Comparison of ENCODE assay signal across 10 cellular contexts in genomic region chr3:5022966-5023776, GRCh38. TPM values are rescaled to one million over a fixed set of nuclear protein-coding genes. Genes with fewer than 3 reads are reported as not detected.
DNase-seq lines count a peak whose midpoint lies in the region; ATAC-seq and TF ChIP-seq lines count a peak whose summit lies in the region.
"Had no signal": no experiment of that assay in that cellular context is flagged by ENCODE, and none has a peak within 500 bp of the region (broad histone marks: within the 10 kb centered on the region; RNA-seq: fewer than 3 reads in every experiment).

No MANE protein-coding gene starts in this region.

- ATAC-seq in HG03095 (IDR thresholded peaks at IDR 0.05; ENCODE audit: unreplicated experiment) (no peak), GM19395 (IDR thresholded peaks at IDR 0.05; ENCODE audit: unreplicated experiment) (no peak), GM21367 (IDR thresholded peaks at IDR 0.05; ENCODE audit: unreplicated experiment) (no peak)

- H3K9ac ChIP-seq in HUES48 (ENCODE audit: low read depth, low read length): no peak overlapping the region

- H3K36me3 ChIP-seq in HUES48 (ENCODE audit: control insufficient read depth, insufficient read depth, low read length): no peaks in the 10 kb centered on the region
- H3K36me3 ChIP-seq: upper lobe of left lung had no signal

- H3K27me3 ChIP-seq in HUES48 (ENCODE audit: control insufficient read depth, insufficient read depth, low read length): no peaks in the 10 kb centered on the region
- H3K27me3 ChIP-seq: dorsolateral prefrontal cortex, upper lobe of left lung had no signal

- DNase-seq in AG09319 (ENCODE audit: extremely low read depth, low read depth): peak; percentile 82
- peak; percentile 26 for DNase-seq in cerebellum (ENCODE audit: low spot score)
- peak; percentile 89 for DNase-seq in myocyte (ENCODE audit: low read depth)
- no peak for DNase-seq in NCI-H187 treated with DMSO at 0.1 percent for 48 hours (lab: John Stamatoyannopoulos, UW)
- DNase-seq: upper lobe of left lung had no signal

- H3K9me3 ChIP-seq in HUES48 (ENCODE audit: control insufficient read depth, insufficient read depth, low read length): no peaks in the 10 kb centered on the region
- H3K9me3 ChIP-seq: upper lobe of left lung had no signal

- H3K4me1 ChIP-seq in HUES48 (ENCODE audit: control insufficient read depth, insufficient read depth, low read length): peaks cover 6% of the 10 kb centered on the region; the same call in 1 of the 2 replicates

- H3K27ac ChIP-seq in HUES48 (ENCODE audit: low read depth, low read length): peak overlapping the region; percentile 94

- H3K4me3 ChIP-seq in HUES48 (ENCODE audit: low read depth, low read length): no peak overlapping the region
- H3K4me3 ChIP-seq: dorsolateral prefrontal cortex, upper lobe of left lung had no signal

- no peak for TF ChIP-seq CTCF in AG09319 (IDR thresholded peaks at IDR 0.05; ENCODE audit: low read depth, low read length)

RNA-seq across cellular contexts. Expression of gene BHLHE40, which starts 43.9 kb away (rescaled TPM):
- total RNA-seq in cerebellum: 6.5 TPM
- 36.5 and 80.1 TPM in 2 replicates for total RNA-seq in myocyte
- 159 TPM for polyA plus RNA-seq in myocyte (2012)
